Comparison of ENCODE assay signal across 18 cellular contexts in the genomic region with DNA sequence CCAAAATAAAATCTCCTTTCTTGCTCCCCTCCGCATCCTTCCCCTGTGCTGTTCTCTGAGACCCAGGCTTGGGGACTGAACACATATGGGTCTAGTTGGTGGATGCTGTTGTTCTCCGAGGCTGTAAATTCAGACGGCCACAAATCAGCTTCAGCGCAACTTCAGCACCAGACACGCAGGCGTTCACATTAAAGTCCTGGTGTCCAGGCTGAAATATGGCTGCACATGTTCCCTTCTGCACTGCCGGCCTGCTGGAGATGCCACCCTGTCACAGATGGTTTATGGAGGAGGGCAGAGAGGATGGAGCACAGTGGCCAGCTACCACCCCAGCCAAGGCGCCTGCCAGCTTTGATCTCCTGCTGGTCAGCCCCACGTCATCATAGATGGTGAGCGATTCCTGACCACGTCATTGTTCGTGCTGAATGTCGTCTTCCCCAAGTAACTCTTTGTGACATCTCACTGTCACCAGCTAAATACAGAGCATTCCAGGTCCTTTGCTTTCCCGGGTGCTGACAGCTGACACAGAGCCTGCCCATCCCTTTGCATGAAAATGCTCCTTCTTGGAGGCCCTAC.
"Had no signal": no experiment of that assay in that cellular context is flagged by ENCODE, and none has a peak within 500 bp of the region (broad histone marks: within the 10 kb centered on the region; RNA-seq: fewer than 3 reads in every experiment).

No MANE protein-coding gene starts in this region.

- ATAC-seq: foreskin keratinocyte; natural killer cell treated with Interleukin-12 subunit alpha and Interleukin-12 subunit beta and Interleukin-15 and Interleukin-18, amount 100 ng/mL, for 72 hours; psoas muscle; stimulated activated naive CD8-positive, alpha-beta T cell treated with anti-CD3 and anti-CD28 coated beads, Interleukin-15, Interleukin-2, amounts not matched to agents 100 U/mL and 50 U/mL, for 24 hours had no signal

- H3K36me3 Mint-ChIP-seq: immature natural killer cell; natural killer cell treated with Interleukin-12 subunit alpha and Interleukin-12 subunit beta and Interleukin-15 and Interleukin-18, amount 100 ng/mL, for 72 hours; stimulated activated effector memory CD8-positive, alpha-beta T cell treated with anti-CD3 and anti-CD28 coated beads, Interleukin-12 subunit alpha, Interleukin-12 subunit beta, amount 100 ng/mL, for 72 hours had no signal

- H3K36me3 ChIP-seq: esophagus squamous epithelium, suprapubic skin, thyroid gland, upper lobe of left lung, uterus had no signal

- FAIRE-seq: colon, keratinocyte had no signal

- H3K27me3 ChIP-seq: esophagus squamous epithelium, foreskin keratinocyte, suprapubic skin, thyroid gland, upper lobe of left lung, uterus had no signal

- H3K4me3 ChIP-seq: esophagus squamous epithelium, psoas muscle, suprapubic skin, thyroid gland, upper lobe of left lung, uterus had no signal

- H3K4me3 Mint-ChIP-seq: immature natural killer cell; natural killer cell treated with Interleukin-12 subunit alpha and Interleukin-12 subunit beta and Interleukin-15 and Interleukin-18, amount 100 ng/mL, for 72 hours; stimulated activated effector memory CD8-positive, alpha-beta T cell treated with anti-CD3 and anti-CD28 coated beads, Interleukin-12 subunit alpha, Interleukin-12 subunit beta, amount 100 ng/mL, for 72 hours had no signal

- H3K27ac ChIP-seq: esophagus squamous epithelium, foreskin keratinocyte, psoas muscle, suprapubic skin, thyroid gland, upper lobe of left lung, uterus had no signal

- H3K27ac Mint-ChIP-seq: immature natural killer cell; natural killer cell treated with Interleukin-12 subunit alpha and Interleukin-12 subunit beta and Interleukin-15 and Interleukin-18, amount 100 ng/mL, for 72 hours; stimulated activated effector memory CD8-positive, alpha-beta T cell treated with anti-CD3 and anti-CD28 coated beads, Interleukin-12 subunit alpha, Interleukin-12 subunit beta, amount 100 ng/mL, for 72 hours had no signal

- H3K9me3 ChIP-seq: esophagus squamous epithelium, psoas muscle, suprapubic skin, thyroid gland, upper lobe of left lung, uterus had no signal

- DNase-seq: dermis blood vessel endothelial cell; esophagus squamous epithelium; foreskin keratinocyte; immature natural killer cell; mammary epithelial cell; psoas muscle; retina; stimulated activated CD4-positive, alpha-beta T cell treated with anti-CD3 and anti-CD28 coated beads, Interleukin-4, amount 100 ng/mL, for 1 hour; stimulated activated CD8-positive, alpha-beta memory T cell treated with anti-CD3 and anti-CD28 coated beads, Interleukin-4, amount 100 ng/mL, for 48 hours; stimulated activated naive CD8-positive, alpha-beta T cell treated with anti-CD3 and anti-CD28 coated beads, Interleukin-15, Interleukin-2, amounts not matched to agents 100 U/mL and 50 U/mL, for 24 hours; thyroid gland; upper lobe of left lung; uterus had no signal

- H3K9me3 Mint-ChIP-seq: immature natural killer cell; stimulated activated effector memory CD8-positive, alpha-beta T cell treated with anti-CD3 and anti-CD28 coated beads, Interleukin-12 subunit alpha, Interleukin-12 subunit beta, amount 100 ng/mL, for 72 hours had no signal

- H3K4me1 ChIP-seq: psoas muscle, thyroid gland, upper lobe of left lung, uterus had no signal

- H3K4me1 Mint-ChIP-seq: immature natural killer cell; stimulated activated effector memory CD8-positive, alpha-beta T cell treated with anti-CD3 and anti-CD28 coated beads, Interleukin-12 subunit alpha, Interleukin-12 subunit beta, amount 100 ng/mL, for 72 hours had no signal
